In the genomic region with DNA sequence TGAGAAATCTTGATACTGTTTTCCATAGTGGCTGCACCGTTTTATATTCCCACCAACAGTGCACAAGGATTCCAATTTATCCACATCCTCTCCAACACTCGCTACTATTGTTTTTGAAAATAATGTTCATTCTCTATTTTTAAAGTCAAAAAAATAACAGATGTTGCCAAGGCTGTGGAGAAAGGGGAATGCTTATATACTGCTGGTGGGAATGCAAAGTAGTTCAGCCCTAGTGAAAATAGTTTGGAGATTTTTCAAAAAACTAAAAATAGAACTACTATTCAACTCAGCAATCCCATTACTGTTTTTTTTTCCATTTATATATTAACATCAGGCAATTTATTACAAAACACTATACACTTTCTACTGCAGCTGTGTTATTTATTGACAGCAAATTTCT, we compare ENCODE assay signal across 15 cellular contexts.
DNase-seq lines count a peak whose midpoint lies in the region; ATAC-seq, FAIRE-seq and TF ChIP-seq lines count a peak whose summit lies in the region.
"Had no signal": no experiment of that assay in that cellular context is flagged by ENCODE, and none has a peak within 500 bp of the region (broad histone marks: within the 10 kb centered on the region; RNA-seq: fewer than 3 reads in every experiment).

No MANE protein-coding gene starts in this region.

- H3K79me2 ChIP-seq in astrocyte (ENCODE audit: insufficient read depth, low read length) = no peaks in the 10 kb centered on the region

- CTCF ChIA-PET in CD4-positive, alpha-beta memory T cell (lab: Charles Lee; ENCODE audit: partially characterized antibody) = no interaction called here

- H3K4me3 ChIP-seq in AG10803 (ENCODE audit: low read length) (no peak overlapping the region), astrocyte (ENCODE audit: insufficient read depth, low read depth, low read length) (no peak overlapping the region), gastrocnemius medialis (no peak overlapping the region)
- H3K4me3 ChIP-seq in CD4-positive, alpha-beta memory T cell (ENCODE audit: low read length in 2 of 2) = no peak overlapping the region
- H3K4me3 ChIP-seq: GM23338 had no signal

- DNase-seq in AG10803 (ENCODE audit: low read depth) (peak; percentile 0), astrocyte (ENCODE audit: low read depth) (peak; percentile 15), dermis microvascular lymphatic vessel endothelial cell (ENCODE audit: low read depth in 2 of 2) (peak; percentile 42 to 73), myocyte (ENCODE audit: low read depth) (peak; percentile 8), NCI-H128 (lab: John Stamatoyannopoulos, UW; ENCODE audit: unreplicated experiment) (no peak), gastrocnemius medialis (no peak)
- no peak for DNase-seq in CD4-positive, alpha-beta memory T cell
- DNase-seq: Caco-2; CD8-positive, alpha-beta memory T cell; DMS53; H7 had no signal

- H3K4me2 ChIP-seq in astrocyte (ENCODE audit: low read length) = no peak overlapping the region
- H3K4me2 ChIP-seq: GM23338 had no signal

- FAIRE-seq in astrocyte (lab: Jason Lieb, UNC) = no peak
- FAIRE-seq: GM18507 had no signal

- H2AFZ ChIP-seq in astrocyte (ENCODE audit: low read depth, low read length) = no peak overlapping the region
- H2AFZ ChIP-seq: GM23338 had no signal

- H3K4me3 Mint-ChIP-seq in astrocyte (ENCODE audit: unreplicated experiment) = no peak overlapping the region
- H3K4me3 Mint-ChIP-seq in CD4-positive, alpha-beta memory T cell = no peak overlapping the region
- H3K4me3 Mint-ChIP-seq: CD14-positive monocyte; CD8-positive, alpha-beta memory T cell; GM23338 had no signal

- ATAC-seq in HG03097 (IDR thresholded peaks at IDR 0.05; ENCODE audit: low FRiP score, unreplicated experiment) = no peak
- ATAC-seq in gastrocnemius medialis = no peak
- ATAC-seq: GM23338 had no signal

- intact Hi-C loops in CD4-positive, alpha-beta memory T cell (cut with micrococcal nuclease) = no loop called here
- intact Hi-C loops in gastrocnemius medialis (cut with DNase I; ENCODE audit: low total_unique reads) = no loop called here

- H3K9me3 ChIP-seq in astrocyte (ENCODE audit: insufficient read depth, low read depth, low read length) (no peaks in the 10 kb centered on the region), gastrocnemius medialis (peaks cover 0 to 13% (median 0%) of the 10 kb centered on the region in 3 donors)
- no peaks in the 10 kb centered on the region for H3K9me3 ChIP-seq in CD4-positive, alpha-beta memory T cell (ENCODE audit: control insufficient read depth in 1 of 2, low read length in 2 of 2)
- H3K9me3 ChIP-seq: Caco-2 had no signal

- no peak overlapping the region for H3K9ac ChIP-seq in astrocyte (ENCODE audit: low read length)

- no peaks in the 10 kb centered on the region for H3K36me3 ChIP-seq in astrocyte (ENCODE audit: insufficient read depth, low read length)
- no peaks in the 10 kb centered on the region for H3K36me3 ChIP-seq in CD4-positive, alpha-beta memory T cell (ENCODE audit: insufficient read depth, low read length)
- no peaks in the 10 kb centered on the region for H3K36me3 ChIP-seq in gastrocnemius medialis

- no peaks in the 10 kb centered on the region for H3K4me1 ChIP-seq in astrocyte (ENCODE audit: insufficient read depth, low read length)
- H3K4me1 ChIP-seq in CD4-positive, alpha-beta memory T cell (ENCODE audit: insufficient read depth, low read length) = no peaks in the 10 kb centered on the region
- no peaks in the 10 kb centered on the region for H3K4me1 ChIP-seq in gastrocnemius medialis
- H3K4me1 ChIP-seq: Caco-2 had no signal

- in situ Hi-C loops in gastrocnemius medialis (cut with MboI; ENCODE audit: low sequenced_read_pairs in 4 of 4) = no loop called here

- H3K27ac Mint-ChIP-seq in astrocyte (ENCODE audit: unreplicated experiment) = no peak overlapping the region
- no peak overlapping the region for H3K27ac Mint-ChIP-seq in CD4-positive, alpha-beta memory T cell
- H3K27ac Mint-ChIP-seq: CD14-positive monocyte; CD8-positive, alpha-beta memory T cell; GM23338 had no signal

- H3K4me1 Mint-ChIP-seq in astrocyte (ENCODE audit: low read depth, unreplicated experiment) = no peaks in the 10 kb centered on the region
- H3K4me1 Mint-ChIP-seq in CD4-positive, alpha-beta memory T cell = no peaks in the 10 kb centered on the region
- H3K4me1 Mint-ChIP-seq: CD14-positive monocyte; CD8-positive, alpha-beta memory T cell; GM23338 had no signal

- no peaks in the 10 kb centered on the region for H4K20me1 ChIP-seq in astrocyte (ENCODE audit: insufficient read depth, low read length)

- no peaks in the 10 kb centered on the region for H3K27me3 ChIP-seq in astrocyte (ENCODE audit: insufficient read depth, low read length)
- no peaks in the 10 kb centered on the region for H3K27me3 ChIP-seq in CD4-positive, alpha-beta memory T cell (ENCODE audit: insufficient read depth, low read length)
- H3K27me3 ChIP-seq in gastrocnemius medialis = no peaks in the 10 kb centered on the region

- H3K27ac ChIP-seq in astrocyte (ENCODE audit: low read depth, low read length) = no peak overlapping the region
- no peak overlapping the region for H3K27ac ChIP-seq in CD4-positive, alpha-beta memory T cell (ENCODE audit: low read depth, low read length)
- H3K27ac ChIP-seq in gastrocnemius medialis = no peak overlapping the region

- POLR2A ChIA-PET in CD4-positive, alpha-beta memory T cell (lab: Charles Lee; ENCODE audit: partially characterized antibody) = no interaction called here

- H3K9me3 Mint-ChIP-seq in astrocyte (ENCODE audit: unreplicated experiment) = peaks cover 8% of the 10 kb centered on the region
- H3K9me3 Mint-ChIP-seq in CD4-positive, alpha-beta memory T cell = peaks cover 0 to 19% (median 10%) of the 10 kb centered on the region in 8 donors

- H3K27me3 Mint-ChIP-seq in astrocyte (ENCODE audit: low read depth, unreplicated experiment) = no peaks in the 10 kb centered on the region
- H3K27me3 Mint-ChIP-seq in CD4-positive, alpha-beta memory T cell = no peaks in the 10 kb centered on the region

- TF ChIP-seq POLR2A in gastrocnemius medialis (IDR thresholded peaks at IDR 0.05) = no peak

- TF ChIP-seq CTCF in AG10803 (conservative IDR thresholded peaks at IDR 0.05; ENCODE audit: low read length) (no peak), astrocyte (IDR thresholded peaks at IDR 0.05; ENCODE audit: insufficient read depth, low read depth, low read length) (no peak), gastrocnemius medialis (IDR thresholded peaks at IDR 0.05 in 4 of 5, conservative IDR thresholded peaks at IDR 0.05 in 1 of 5) (no peak)

- H3K36me3 Mint-ChIP-seq in astrocyte (ENCODE audit: low read depth, unreplicated experiment) = no peaks in the 10 kb centered on the region
- no peaks in the 10 kb centered on the region for H3K36me3 Mint-ChIP-seq in CD4-positive, alpha-beta memory T cell
- H3K36me3 Mint-ChIP-seq: CD14-positive monocyte had no signal

Comparison
In these comparisons a context has a peak if more than half of its experiments do, and no peak if none do; other contexts are left out.
1. DNase-seq: peak in AG10803 (single experiment), astrocyte (single experiment), dermis microvascular lymphatic vessel endothelial cell (2 of 2) and myocyte (single experiment); none in NCI-H128 (single experiment), CD4-positive, alpha-beta memory T cell (0 of 5) and gastrocnemius medialis (0 of 2).